In genomic region chr2:122805346-122805745, GRCh38 we compare ENCODE assay signal across 27 cellular contexts.
"Had no signal": no experiment of that assay in that cellular context is flagged by ENCODE, and none has a peak within 500 bp of the region (broad histone marks: within the 10 kb centered on the region; RNA-seq: fewer than 3 reads in every experiment).

No MANE protein-coding gene starts in this region.

- DNase-seq: activated CD4-positive, alpha-beta T cell treated with anti-CD3 and anti-CD28 coated beads, Interleukin-2, amount 10 ng/mL, durations not matched to agents 24 days and 14 days; activated CD4-positive, alpha-beta T cell treated with anti-CD3 and anti-CD28 coated beads, Interleukin-2, amount 50 U/mL, for 4 hours; activated CD8-positive, alpha-beta T cell treated with anti-CD3 and anti-CD28 coated beads for 36 hours; activated effector memory CD4-positive, alpha-beta T cell treated with anti-CD3 and anti-CD28 coated beads, Interleukin-2, amount 50 U/mL, for 16 hours; activated naive CD4-positive, alpha-beta T cell; activated naive CD4-positive, alpha-beta T cell treated with anti-CD3 and anti-CD28 coated beads, Interleukin-2, amount 50 U/mL, for 16 hours; activated naive CD8-positive, alpha-beta T cell treated with anti-CD3 and anti-CD28 coated beads for 36 hours; activated T-cell treated with anti-CD3 and anti-CD28 coated beads, Interleukin-2, amount 50 U/mL, for 1 hour; activated T-cell treated with anti-CD3 and anti-CD28 coated beads, Interleukin-2, amount 50 U/mL, for 72 hours; amniotic stem cell; aorta; NCI-H1105; NCI-H1417 treated with DMSO at 0.1 percent for 48 hours; NCI-H1930; NCI-H2081 treated with DMSO at 0.1 percent for 48 hours; NCI-H226; NCI-H446 treated with DMSO at 0.1 percent for 48 hours; NCI-H524 treated with DMSO at 0.1 percent for 48 hours; SHP77 treated with DMSO at 0.1 percent for 48 hours; T-cell; T-helper 2 cell; T-helper 9 cell had no signal

- H3K4me3 ChIP-seq: cardiac muscle cell, SJSA1 had no signal

- H3K27me3 ChIP-seq: cardiac muscle cell, SJSA1 had no signal

- H3K9me3 ChIP-seq: SJSA1 had no signal

- ATAC-seq: activated CD8-positive, alpha-beta T cell treated with anti-CD3 and anti-CD28 coated beads for 36 hours; activated T-cell treated with anti-CD3 and anti-CD28 coated beads, Interleukin-2, amount 50 U/mL, for 72 hours; activated T-helper 17 cell treated with anti-CD3 and anti-CD28 coated beads, Interleukin-2, amount 50 U/mL, for 72 hours; Panc1; SK-N-SH treated with all-trans-retinoic acid at 6 μM for 48 hours; T-cell had no signal

- H3K27ac ChIP-seq: cardiac muscle cell, SJSA1 had no signal

- H3K4me1 ChIP-seq: SJSA1 had no signal

- H3K36me3 ChIP-seq: cardiac muscle cell, SJSA1 had no signal
